Comparison of ENCODE assay signal across 10 cellular contexts in genomic region chr3:155416500-155417118, GRCh38.
DNase-seq lines count a peak whose midpoint lies in the region; ATAC-seq, FAIRE-seq and TF ChIP-seq lines count a peak whose summit lies in the region.
"Had no signal": no experiment of that assay in that cellular context is flagged by ENCODE, and none has a peak within 500 bp of the region (broad histone marks: within the 10 kb centered on the region; RNA-seq: fewer than 3 reads in every experiment).

No MANE protein-coding gene starts in this region.

- no peaks in the 10 kb centered on the region for H3K9me3 ChIP-seq in A549
- H3K9me3 ChIP-seq: sigmoid colon had no signal

- no peak for TF ChIP-seq RAD21 in A549 (conservative IDR thresholded peaks at IDR 0.05 in 1 of 2, IDR thresholded peaks at IDR 0.05 in 1 of 2)

- peak in 1 of 2 experiments; percentile 28; a peak in 2 of 5 replicates for TF ChIP-seq EP300 in A549 (IDR thresholded peaks at IDR 0.05)

- DNase-seq in A549 (ENCODE audit: low read depth in 1 of 2, low spot score in 1 of 2), result peak; percentile 61 to 68
- peak; percentile 68 for DNase-seq in HS-5 (ENCODE audit: low read depth)
- peak; percentile 54 for DNase-seq in amniotic stem cell (lab: John Stamatoyannopoulos, UW)
- peak; percentile 56 for DNase-seq in iris pigment epithelial cell (ENCODE audit: low read depth)
- no peak for DNase-seq in hypothalamus (lab: John Stamatoyannopoulos, UW)
- DNase-seq in ecto neural progenitor cell (ENCODE audit: low spot score), result no peak
- DNase-seq: activated naive CD4-positive, alpha-beta T cell treated with anti-CD3 and anti-CD28 coated beads, Interleukin-2, amount 50 U/mL, for 16 hours; sigmoid colon had no signal

- peak; percentile 93 to 96 for ATAC-seq in A549
- ATAC-seq in GM21576 (IDR thresholded peaks at IDR 0.05; ENCODE audit: unreplicated experiment), result no peak
- ATAC-seq in GM18502 (IDR thresholded peaks at IDR 0.05; ENCODE audit: poor library complexity, unreplicated experiment), result no peak

- peak overlapping the region; percentile 50 to 74 for H3K27ac ChIP-seq in A549
- H3K27ac ChIP-seq: sigmoid colon had no signal

- peak overlapping the region; percentile 66 for H3K4me2 ChIP-seq in A549

- no peak for TF ChIP-seq POLR2A in A549 (IDR thresholded peaks at IDR 0.05; ENCODE audit: low read length)

- peaks cover 20% of the 10 kb centered on the region for H3K4me1 ChIP-seq in A549

- TF ChIP-seq CTCF in A549 (IDR thresholded peaks at IDR 0.05), result no peak

- CTCF ChIA-PET in A549 (lab: Yijun Ruan, JAX), result interaction anchor here (0.9 to 1.2 kb wide), 2 partner anchors 17 to 28 kb away, joined by 3 read pairs; no protein-coding TSS in a partner anchor

- H3K4me3 ChIP-seq in A549, result no peak overlapping the region
- H3K4me3 ChIP-seq: sigmoid colon had no signal

- WGBS in A549 (ENCODE audit: missing lambda C conversion rate), result 40% methylated on average over 8 of the region's 8 CpGs

- POLR2A ChIA-PET in A549 (lab: Yijun Ruan, JAX), result no interaction called here

- no peak for FAIRE-seq in A549 (lab: Jason Lieb, UNC)

TF ChIP-seq in A549, 52 proteins besides CTCF, POLR2A, EP300 and RAD21:
- peak; percentile 90 for TF ChIP-seq FOSL2 (IDR thresholded peaks at IDR 0.05)
- TF ChIP-seq FOSL2 (CRISPR knock-in tag; IDR thresholded peaks at IDR 0.05), result peak; percentile 90
- TF ChIP-seq MAX (IDR thresholded peaks at IDR 0.05), result peak; percentile 45; the same call in 1 of the 2 replicates
- TF ChIP-seq GATA3 (IDR thresholded peaks at IDR 0.05; ENCODE audit: borderline replicate concordance), result peak; percentile 80; the same call in 1 of the 2 replicates
- TF ChIP-seq JUNB (IDR thresholded peaks at IDR 0.05), result peak; percentile 88
- TF ChIP-seq, protein P1, sequence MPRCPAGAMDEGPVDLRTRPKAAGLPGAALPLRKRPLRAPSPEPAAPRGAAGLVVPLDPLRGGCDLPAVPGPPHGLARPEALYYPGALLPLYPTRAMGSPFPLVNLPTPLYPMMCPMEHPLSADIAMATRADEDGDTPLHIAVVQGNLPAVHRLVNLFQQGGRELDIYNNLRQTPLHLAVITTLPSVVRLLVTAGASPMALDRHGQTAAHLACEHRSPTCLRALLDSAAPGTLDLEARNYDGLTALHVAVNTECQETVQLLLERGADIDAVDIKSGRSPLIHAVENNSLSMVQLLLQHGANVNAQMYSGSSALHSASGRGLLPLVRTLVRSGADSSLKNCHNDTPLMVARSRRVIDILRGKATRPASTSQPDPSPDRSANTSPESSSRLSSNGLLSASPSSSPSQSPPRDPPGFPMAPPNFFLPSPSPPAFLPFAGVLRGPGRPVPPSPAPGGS (IDR thresholded peaks at IDR 0.05), result 0 out of 3 replicates have a peak, but pooled peaks have one; percentile 37
- TF ChIP-seq JUN (IDR thresholded peaks at IDR 0.05), result 0 out of 5 replicates have a peak, but pooled peaks of 1 of the 2 experiments have one; percentile 37
- TF ChIP-seq CEBPB (IDR thresholded peaks at IDR 0.05), result peak in 1 of 2 experiments; percentile 44; a peak in 1 of 4 replicates
- TF ChIP-seq USF2 (IDR thresholded peaks at IDR 0.05), result no peak
- no peak for TF ChIP-seq MAFK (IDR thresholded peaks at IDR 0.05; ENCODE audit: partially characterized antibody)
- TF ChIP-seq TFCP2L1 (CRISPR knock-in tag; IDR thresholded peaks at IDR 0.05), result no peak

Comparison
In these comparisons a context has a peak if more than half of its experiments do, and no peak if none do; other contexts are left out.
1. ATAC-seq: peak in A549 (2 of 2); none in GM21576 (single experiment) and GM18502 (single experiment).
2. DNase-seq: peak in A549 (2 of 2), HS-5 (single experiment), amniotic stem cell (single experiment) and iris pigment epithelial cell (single experiment); none in hypothalamus (0 of 51) and ecto neural progenitor cell (single experiment).